16 cellular contexts compared by ENCODE assay signal in the genomic region with DNA sequence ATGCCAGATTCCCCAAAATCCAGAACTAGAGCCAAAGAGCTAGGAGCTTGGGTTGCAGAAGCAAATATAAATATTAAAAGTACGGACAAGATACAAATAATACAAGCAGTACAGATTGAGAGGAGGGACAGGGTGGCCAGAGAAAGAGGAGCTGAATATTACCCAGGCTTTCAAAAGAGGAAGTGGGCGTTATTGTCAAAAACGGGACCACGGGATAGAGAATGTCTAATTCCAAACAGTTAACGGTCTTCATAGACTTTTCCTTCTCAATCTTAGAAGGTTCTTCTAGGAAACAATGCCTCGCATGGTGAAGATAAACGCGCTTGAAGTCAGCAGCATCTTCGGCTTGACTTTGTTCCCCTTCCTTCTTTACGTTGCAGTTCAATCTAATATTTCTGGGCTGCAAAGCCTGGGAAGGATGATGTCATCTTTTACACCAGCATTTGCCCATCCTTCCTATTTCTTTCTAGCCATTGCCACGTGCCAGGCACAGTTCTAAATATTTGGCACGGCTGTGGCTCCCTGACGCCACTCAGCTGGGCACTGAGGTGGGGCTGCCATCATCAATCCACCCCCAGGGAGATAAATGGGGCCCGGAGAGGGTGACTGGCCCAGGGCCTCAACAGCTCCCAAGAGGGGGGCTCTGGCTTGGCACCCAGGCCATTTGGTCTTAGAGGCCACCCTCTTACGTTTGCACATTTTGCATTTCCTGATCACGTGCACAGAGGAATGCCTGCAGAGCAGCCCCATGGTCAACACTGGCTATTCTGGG. TPM values are rescaled to one million over a fixed set of nuclear protein-coding genes. Genes with fewer than 3 reads are reported as not detected.
A peak's percentile ranks its signal among the peaks of the same experiment; 100 is the strongest.
DNase-seq lines count a peak whose midpoint lies in the region; ATAC-seq and TF ChIP-seq lines count a peak whose summit lies in the region.
"Had no signal": no experiment of that assay in that cellular context is flagged by ENCODE, and none has a peak within 500 bp of the region (broad histone marks: within the 10 kb centered on the region; RNA-seq: fewer than 3 reads in every experiment).

No MANE protein-coding gene starts in this region.

- CTCF ChIA-PET in HEK293 (lab: Yijun Ruan, JAX) = interaction anchor here (0.6 to 1.2 kb wide), 5 partner anchors 215 to 1051 kb away, joined by 3 to 4 read pairs (median 3); no protein-coding TSS in a partner anchor

- no peak overlapping the region for H3K27ac ChIP-seq in HEK293 (ENCODE audit: extremely low read depth, low read depth, low read length)
- H3K27ac ChIP-seq in endodermal cell (ENCODE audit: low read depth, low read length) = no peak overlapping the region
- H3K27ac ChIP-seq in lower lobe of right lung = no peak overlapping the region
- H3K27ac ChIP-seq in psoas muscle = no peak overlapping the region
- H3K27ac ChIP-seq: KMS-11, PC-9 had no signal

- peak; percentile 5 for DNase-seq in CD14-positive monocyte (ENCODE audit: low spot score)
- DNase-seq in endodermal cell = peak; percentile 24
- DNase-seq in osteocyte (ENCODE audit: extremely low spot score, unreplicated experiment) = peak; percentile 51
- DNase-seq in GM20000 (ENCODE audit: low spot score) = no peak
- DNase-seq in lower lobe of right lung = no peak
- no peak for DNase-seq in psoas muscle
- DNase-seq: EL, NCI-H1048, NCI-H146, NCI-H2081, PC-9 had no signal

- H3K36me3 Mint-ChIP-seq in CD14-positive monocyte (peaks cover 0 to 1% of the 10 kb centered on the region in 2 donors), endodermal cell (ENCODE audit: low read depth) (no peaks in the 10 kb centered on the region), osteocyte (ENCODE audit: unreplicated experiment) (no peaks in the 10 kb centered on the region)

- H3K4me1 Mint-ChIP-seq in CD14-positive monocyte (peaks cover 3% of the 10 kb centered on the region), endodermal cell (peaks cover 2% of the 10 kb centered on the region), osteocyte (ENCODE audit: unreplicated experiment) (peaks cover 4% of the 10 kb centered on the region)

- WGBS in endodermal cell (ENCODE audit: insufficient coverage in 1 of 2, insufficient read length in 1 of 2), 2 experiments = 91 to 99% methylated on average over 10 to 16 of the region's 16 CpGs
- 55 to 66% (median 58%) methylated on average over 16 of the region's 16 CpGs for WGBS in psoas muscle, 3 donors

- H3K27me3 ChIP-seq in endodermal cell (ENCODE audit: control insufficient read depth, insufficient read depth, low read length, poor library complexity, severe bottlenecking) (peaks cover 9% of the 10 kb centered on the region), lower lobe of right lung (ENCODE audit: low read depth) (peaks cover 25% of the 10 kb centered on the region), psoas muscle (ENCODE audit: insufficient read depth in 3 of 3, low read length in 2 of 3) (peaks cover 0 to 62% (median 18%) of the 10 kb centered on the region in 3 donors)

- no peak overlapping the region for H3K9ac ChIP-seq in endodermal cell (ENCODE audit: extremely low read depth, low read length, poor library complexity, severe bottlenecking)
- H3K9ac ChIP-seq: KMS-11 had no signal

- H3K36me3 ChIP-seq in HEK293 (ENCODE audit: control insufficient read depth in 2 of 2, insufficient read depth in 1 of 2, low read length in 2 of 2) (no peaks in the 10 kb centered on the region), endodermal cell (ENCODE audit: control insufficient read depth, insufficient read depth, low read length) (no peaks in the 10 kb centered on the region), lower lobe of right lung (no peaks in the 10 kb centered on the region), psoas muscle (ENCODE audit: insufficient read depth in 1 of 2, low read depth in 1 of 2) (no peaks in the 10 kb centered on the region)

- POLR2A ChIA-PET in HEK293 (lab: Yijun Ruan, JAX) = no interaction called here

- no peak overlapping the region for H3K27ac Mint-ChIP-seq in CD14-positive monocyte
- no peak overlapping the region for H3K27ac Mint-ChIP-seq in endodermal cell
- no peak overlapping the region for H3K27ac Mint-ChIP-seq in osteocyte (ENCODE audit: unreplicated experiment)

- intact Hi-C loops in CD14-positive monocyte (cut with micrococcal nuclease) (no loop called here), lower lobe of right lung (cut with DNase I) (no loop called here), psoas muscle (cut with DNase I) (no loop called here)

- H3K4me3 ChIP-seq in HEK293 (ENCODE audit: low read depth, low read length) (no peak overlapping the region), endodermal cell (ENCODE audit: low read length) (no peak overlapping the region), lower lobe of right lung (no peak overlapping the region), psoas muscle (no peak overlapping the region)
- H3K4me3 ChIP-seq: PC-9 had no signal

- peaks cover 28 to 62% (median 50%) of the 10 kb centered on the region in 3 donors for H3K27me3 Mint-ChIP-seq in CD14-positive monocyte (ENCODE audit: low read depth in 3 of 3)
- peaks cover 16% of the 10 kb centered on the region for H3K27me3 Mint-ChIP-seq in endodermal cell (ENCODE audit: insufficient read depth)
- peaks cover 7% of the 10 kb centered on the region for H3K27me3 Mint-ChIP-seq in osteocyte (ENCODE audit: unreplicated experiment)

- ATAC-seq in lower lobe of right lung (no peak), GM18873 (IDR thresholded peaks at IDR 0.05; ENCODE audit: low FRiP score, unreplicated experiment) (no peak), psoas muscle (no peak)
- ATAC-seq: HCT116, Right ventricle myocardium inferior had no signal

- TF ChIP-seq CTCF in CD14-positive monocyte (IDR thresholded peaks at IDR 0.05) (no peak), HEK293 (tag by site-specific recombination; IDR thresholded peaks at IDR 0.05) (no peak), endodermal cell (conservative IDR thresholded peaks at IDR 0.05) (no peak), osteocyte (IDR thresholded peaks at IDR 0.05) (no peak), GM20000 (IDR thresholded peaks at IDR 0.05; ENCODE audit: extremely low read depth, missing control alignments) (no peak), lower lobe of right lung (IDR thresholded peaks at IDR 0.05) (no peak), psoas muscle (IDR thresholded peaks at IDR 0.05) (no peak)

- H3K9me3 Mint-ChIP-seq in CD14-positive monocyte (peaks cover 0 to 7% (median 2%) of the 10 kb centered on the region in 7 donors), endodermal cell (no peaks in the 10 kb centered on the region), osteocyte (ENCODE audit: unreplicated experiment) (no peaks in the 10 kb centered on the region)

- H3K4me1 ChIP-seq in HEK293 (ENCODE audit: control insufficient read depth, insufficient read depth, low read length) (no peaks in the 10 kb centered on the region), endodermal cell (ENCODE audit: control insufficient read depth, insufficient read depth, low read length) (no peaks in the 10 kb centered on the region), lower lobe of right lung (peaks cover 4% of the 10 kb centered on the region), psoas muscle (no peaks in the 10 kb centered on the region)

- no peak overlapping the region for H3K4me3 Mint-ChIP-seq in CD14-positive monocyte
- no peak overlapping the region for H3K4me3 Mint-ChIP-seq in endodermal cell
- no peak overlapping the region for H3K4me3 Mint-ChIP-seq in osteocyte (ENCODE audit: unreplicated experiment)

- H3K9me3 ChIP-seq in HEK293 (ENCODE audit: control insufficient read depth, insufficient read depth, low read depth, low read length) (no peaks in the 10 kb centered on the region), endodermal cell (ENCODE audit: control insufficient read depth, low read length) (no peaks in the 10 kb centered on the region), lower lobe of right lung (no peaks in the 10 kb centered on the region), psoas muscle (no peaks in the 10 kb centered on the region)

TF ChIP-seq in HEK293, 187 proteins besides CTCF, POLR2A, EP300 and RAD21:
- TF ChIP-seq, protein P1, sequence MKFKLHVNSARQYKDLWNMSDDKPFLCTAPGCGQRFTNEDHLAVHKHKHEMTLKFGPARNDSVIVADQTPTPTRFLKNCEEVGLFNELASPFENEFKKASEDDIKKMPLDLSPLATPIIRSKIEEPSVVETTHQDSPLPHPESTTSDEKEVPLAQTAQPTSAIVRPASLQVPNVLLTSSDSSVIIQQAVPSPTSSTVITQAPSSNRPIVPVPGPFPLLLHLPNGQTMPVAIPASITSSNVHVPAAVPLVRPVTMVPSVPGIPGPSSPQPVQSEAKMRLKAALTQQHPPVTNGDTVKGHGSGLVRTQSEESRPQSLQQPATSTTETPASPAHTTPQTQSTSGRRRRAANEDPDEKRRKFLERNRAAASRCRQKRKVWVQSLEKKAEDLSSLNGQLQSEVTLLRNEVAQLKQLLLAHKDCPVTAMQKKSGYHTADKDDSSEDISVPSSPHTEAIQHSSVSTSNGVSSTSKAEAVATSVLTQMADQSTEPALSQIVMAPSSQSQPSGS (tag by site-specific recombination; IDR thresholded peaks at IDR 0.05; ENCODE audit: low read depth) = peak; percentile 69
- TF ChIP-seq ZIC2 (tag by site-specific recombination; IDR thresholded peaks at IDR 0.05) (peak; percentile 50; the same call in 1 of the 2 replicates), ZNF585B (tag by site-specific recombination; IDR thresholded peaks at IDR 0.05) (no peak)

RNA-seq across cellular contexts. Expression of gene OLFM1, which starts 16.3 kb away (rescaled TPM):
- 1 to 10 TPM; 7.6 to 9.4 TPM for polyA plus RNA-seq in CD14-positive monocyte
- total RNA-seq in endodermal cell = 10 to 100 TPM; 11.0 to 23.2 TPM
- 55.6 TPM for polyA plus RNA-seq in endodermal cell (2013, experiment 1 of 2)
- polyA plus RNA-seq in endodermal cell (2013, experiment 2 of 2) = 51.7 TPM
- total RNA-seq in osteocyte = 0.83 and 1.3 TPM in 2 replicates
- total RNA-seq in lower lobe of right lung = 24.1 TPM
- 10 to 100 TPM in 1 of 4 donors, 1 to 10 TPM in 3; 4.8 to 21.4 (median 6.4) TPM for total RNA-seq in psoas muscle
- 10 to 100 TPM; 11.2 to 23.1 (median 13.0) TPM for polyA plus RNA-seq in psoas muscle
- total RNA-seq: PC-9 had no signal

Comparison
In these comparisons a context has a peak if more than half of its experiments do, and no peak if none do; other contexts are left out.
1. DNase-seq: peak in CD14-positive monocyte (single experiment), endodermal cell (single experiment) and osteocyte (single experiment); none in GM20000 (single experiment), lower lobe of right lung (single experiment) and psoas muscle (0 of 2).